8 cellular contexts compared by ENCODE assay signal in the genomic region with DNA sequence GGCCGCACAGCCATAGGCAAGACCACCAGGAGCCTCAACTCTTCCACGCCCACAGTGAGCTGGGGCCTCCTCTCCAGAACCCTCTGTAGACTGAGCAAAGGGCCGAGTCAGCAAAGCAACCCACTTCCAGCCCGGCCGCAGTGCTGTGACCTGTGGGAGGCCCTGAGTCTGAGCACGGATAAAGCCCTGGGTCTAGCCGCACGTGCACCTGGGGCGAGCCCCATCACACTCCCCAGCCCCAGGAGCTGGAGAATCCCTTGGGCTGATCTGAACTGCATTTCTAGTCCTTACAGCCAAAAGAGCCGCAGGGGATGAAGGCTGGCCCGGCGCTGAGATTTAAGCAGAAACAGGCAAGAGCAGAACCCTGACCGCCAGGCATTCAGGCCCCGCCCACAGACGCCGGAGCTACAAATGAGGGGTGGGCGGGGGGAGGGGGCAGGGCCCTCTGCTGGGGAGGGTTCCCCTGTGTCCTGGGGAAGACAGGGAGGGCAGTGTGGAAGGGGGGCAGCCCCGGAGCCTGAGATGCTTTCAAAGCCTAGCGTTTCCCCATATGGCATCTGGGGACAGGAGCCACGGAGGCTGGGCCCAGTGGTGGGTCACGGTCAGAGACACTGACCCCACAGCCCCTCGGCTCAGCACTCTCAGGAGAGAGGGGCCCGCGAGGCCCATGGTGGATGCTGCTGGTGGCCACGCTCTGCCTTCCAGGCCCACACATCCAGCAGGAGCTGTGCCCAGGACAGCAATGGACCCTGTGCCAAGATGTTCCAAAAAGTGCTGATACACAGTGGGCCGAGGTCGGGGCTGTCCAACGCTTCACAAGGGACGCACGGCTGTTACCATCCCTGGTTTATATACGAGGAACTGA.
A peak's percentile ranks its signal among the peaks of the same experiment; 100 is the strongest.
DNase-seq lines count a peak whose midpoint lies in the region; TF ChIP-seq lines count a peak whose summit lies in the region.

No MANE protein-coding gene starts in this region.

- H3K9ac ChIP-seq in BLaER1 treated with 17β-estradiol and CSF1 and Interleukin-3, amounts not matched to agents 10 nM and 100 nM, result peak overlapping the region in 6 of 11 experiments; percentile 29 to 100 (median 98); a peak in 6 of 22 replicates
- H3K9ac ChIP-seq in MM.1S (ENCODE audit: low read length) (peak overlapping the region; percentile 45), parathyroid adenoma (no peak overlapping the region)

- H3K4me1 ChIP-seq in BLaER1 treated with 17β-estradiol and CSF1 and Interleukin-3, amounts not matched to agents 10 nM and 100 nM, result peaks cover 30 to 38% (median 37%) of the 10 kb centered on the region in 10 experiments
- peaks cover 45% of the 10 kb centered on the region for H3K4me1 ChIP-seq in MM.1S (ENCODE audit: low read length)
- peaks cover 32% of the 10 kb centered on the region for H3K4me1 ChIP-seq in parathyroid adenoma

- peaks cover 18% of the 10 kb centered on the region for H3F3A ChIP-seq in MM.1S (ENCODE audit: insufficient read depth, low read length)

- peak overlapping the region in 5 of 11 experiments; percentile 21 to 100 (median 96); a peak in 9 of 22 replicates for H3K4me2 ChIP-seq in BLaER1 treated with 17β-estradiol and CSF1 and Interleukin-3, amounts not matched to agents 10 nM and 100 nM
- H3K4me2 ChIP-seq in MM.1S (ENCODE audit: low read depth, low read length) (peak overlapping the region; percentile 73), parathyroid adenoma (ENCODE audit: low read length) (peak overlapping the region; percentile 1)

- peaks cover 87 to 94% (median 90%) of the 10 kb centered on the region in 11 experiments for H4K20me1 ChIP-seq in BLaER1 treated with 17β-estradiol and CSF1 and Interleukin-3, amounts not matched to agents 10 nM and 100 nM
- H4K20me1 ChIP-seq in MM.1S (ENCODE audit: insufficient read depth, low read length), result peaks cover 25% of the 10 kb centered on the region

- no peak for TF ChIP-seq CTCF in MM.1S (IDR thresholded peaks at IDR 0.05; ENCODE audit: low read length)
- TF ChIP-seq CTCF in parathyroid adenoma (IDR thresholded peaks at IDR 0.05), result no peak

- DNase-seq in MM.1S (peak; percentile 90), epithelial cell of prostate (ENCODE audit: low read depth, low spot score) (no peak), NCI-H2227 treated with DMSO at 0.1 percent for 48 hours (lab: John Stamatoyannopoulos, UW) (no peak), NCI-H2196 treated with DMSO at 0.1 percent for 48 hours (lab: John Stamatoyannopoulos, UW; ENCODE audit: unreplicated experiment) (no peak), hepatic stellate cell (ENCODE audit: low spot score) (no peak), foreskin melanocyte (no peak)

- no peaks in the 10 kb centered on the region for H3K9me3 ChIP-seq in BLaER1 treated with 17β-estradiol and CSF1 and Interleukin-3, amounts not matched to agents 10 nM and 100 nM (replicated peaks in 1 of 11)
- H3K9me3 ChIP-seq in MM.1S (replicated peaks; ENCODE audit: insufficient read depth, low read length) (no peaks in the 10 kb centered on the region), parathyroid adenoma (ENCODE audit: control insufficient read depth, low read length) (no peaks in the 10 kb centered on the region)

- no peak overlapping the region for H3K4me3 ChIP-seq in BLaER1 treated with 17β-estradiol and CSF1 and Interleukin-3, amounts not matched to agents 10 nM and 100 nM
- H3K4me3 ChIP-seq in MM.1S (ENCODE audit: low read length) (peak overlapping the region; percentile 21), parathyroid adenoma (ENCODE audit: low read depth, low read length) (no peak overlapping the region)

- peak overlapping the region in 1 of 11 experiments; percentile 37; a peak in 2 of 22 replicates for H3K27ac ChIP-seq in BLaER1 treated with 17β-estradiol and CSF1 and Interleukin-3, amounts not matched to agents 10 nM and 100 nM
- H3K27ac ChIP-seq in MM.1S (ENCODE audit: low read length) (peak overlapping the region; percentile 60), epithelial cell of prostate (peak overlapping the region; percentile 81), parathyroid adenoma (peak overlapping the region; percentile 44)

- no peaks in the 10 kb centered on the region for H3K9me2 ChIP-seq in MM.1S (replicated peaks; ENCODE audit: insufficient read depth, low read length)

- H3K79me2 ChIP-seq in MM.1S (ENCODE audit: low read length) (peaks cover 88% of the 10 kb centered on the region), parathyroid adenoma (peaks cover 54% of the 10 kb centered on the region)

- H3K27me3 ChIP-seq in BLaER1 treated with 17β-estradiol and CSF1 and Interleukin-3, amounts not matched to agents 10 nM and 100 nM, result no peaks in the 10 kb centered on the region
- H3K27me3 ChIP-seq in MM.1S (replicated peaks; ENCODE audit: insufficient read depth, low read length) (no peaks in the 10 kb centered on the region), parathyroid adenoma (ENCODE audit: control insufficient read depth, insufficient read depth, low read length) (no peaks in the 10 kb centered on the region)

- no peak overlapping the region for H2AFZ ChIP-seq in MM.1S (ENCODE audit: low read length)
- no peak overlapping the region for H2AFZ ChIP-seq in parathyroid adenoma

- H3K36me3 ChIP-seq in BLaER1 treated with 17β-estradiol and CSF1 and Interleukin-3, amounts not matched to agents 10 nM and 100 nM, result peaks cover 48 to 85% (median 70%) of the 10 kb centered on the region in 11 experiments
- peaks cover 12% of the 10 kb centered on the region; the same call in 1 of the 2 replicates for H3K36me3 ChIP-seq in MM.1S (replicated peaks; ENCODE audit: insufficient read depth, low read length)
- H3K36me3 ChIP-seq in parathyroid adenoma (ENCODE audit: control insufficient read depth, insufficient read depth, low read length), result no peaks in the 10 kb centered on the region
